17 cellular contexts compared by ENCODE assay signal in genomic region chr10:73332379-73332778, GRCh38.
"Had no signal": no experiment of that assay in that cellular context is flagged by ENCODE, and none has a peak within 500 bp of the region (broad histone marks: within the 10 kb centered on the region; RNA-seq: fewer than 3 reads in every experiment).

No MANE protein-coding gene starts in this region.

- H3K27ac ChIP-seq: coronary artery, heart left ventricle, psoas muscle, right lobe of liver, tibial artery, upper lobe of right lung had no signal

- H3K27me3 ChIP-seq: heart left ventricle, right lobe of liver, tibial artery, upper lobe of right lung had no signal

- H3K4me3 ChIP-seq: coronary artery, heart left ventricle, lung, psoas muscle, right lobe of liver, tibial artery, upper lobe of right lung had no signal

- DNase-seq: effector CD8-positive, alpha-beta T cell; foreskin melanocyte; heart left ventricle; hippocampal formation; left colon; left ventricle myocardium superior; mesenchymal stem cell; naive B cell; psoas muscle; retina; right lobe of liver; stimulated activated CD4-positive, alpha-beta T cell treated with anti-CD3 and anti-CD28 coated beads, Interleukin-4, amount 100 ng/mL, for 1 hour; stimulated activated CD8-positive, alpha-beta memory T cell treated with anti-CD3 and anti-CD28 coated beads, Interleukin-4, amount 100 ng/mL, for 48 hours; tibial artery; upper lobe of right lung had no signal

- H3K36me3 ChIP-seq: heart left ventricle, right lobe of liver, tibial artery, upper lobe of right lung had no signal

- H3K9me3 ChIP-seq: heart left ventricle, psoas muscle, right lobe of liver, tibial artery, upper lobe of right lung had no signal

- H3K4me1 ChIP-seq: heart left ventricle, psoas muscle, right lobe of liver, tibial artery, upper lobe of right lung had no signal
